ENCODE assay signal across 19 cellular contexts in the genomic region with DNA sequence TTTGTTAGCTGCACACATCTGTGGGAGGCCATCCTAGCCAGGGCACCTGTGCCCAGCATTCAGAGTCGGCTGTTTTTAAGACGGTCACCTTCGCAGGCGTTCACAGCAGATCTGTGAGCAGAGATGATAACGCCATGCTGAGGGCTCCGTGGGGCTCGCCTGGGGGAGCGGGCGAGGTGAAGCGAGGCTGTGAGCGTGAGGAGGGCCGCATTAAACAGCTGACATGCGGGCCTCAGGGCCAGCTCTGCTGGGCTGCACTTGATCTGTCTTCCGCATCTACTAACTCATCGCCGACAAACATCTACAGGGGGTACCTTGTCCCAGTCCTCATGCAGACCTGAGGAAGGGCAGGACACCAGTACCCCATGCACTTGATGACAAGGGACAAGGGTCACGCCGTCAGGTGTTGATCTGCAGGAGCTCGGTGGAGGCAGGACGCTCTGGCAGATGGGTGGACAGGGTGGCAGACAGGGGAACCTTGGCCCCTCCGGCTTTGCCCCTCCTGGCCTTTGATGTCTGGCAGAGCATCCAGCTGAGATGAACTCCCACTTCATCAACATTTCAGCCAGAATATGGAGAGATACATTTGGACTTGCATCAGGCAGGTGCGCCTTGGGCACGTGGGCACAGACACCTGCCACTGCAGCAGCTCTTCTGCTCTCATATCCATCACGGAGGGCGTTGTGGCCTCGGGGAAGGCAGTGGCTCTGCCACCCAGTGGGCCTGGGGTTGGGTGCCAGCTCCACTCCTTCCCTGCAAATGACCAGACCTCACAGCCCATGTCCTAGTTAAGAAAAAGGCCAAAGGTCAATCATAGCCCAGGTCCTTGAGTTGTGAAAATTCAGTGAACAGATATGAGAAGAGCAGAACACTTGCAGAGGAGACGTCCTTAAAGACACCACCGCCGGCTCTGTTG.
DNase-seq lines count a peak whose midpoint lies in the region; ATAC-seq and TF ChIP-seq lines count a peak whose summit lies in the region.
"Had no signal": no experiment of that assay in that cellular context is flagged by ENCODE, and none has a peak within 500 bp of the region (broad histone marks: within the 10 kb centered on the region; RNA-seq: fewer than 3 reads in every experiment).

No MANE protein-coding gene starts in this region.

- H3K27ac Mint-ChIP-seq in activated CD8-positive, alpha-beta memory T cell treated with anti-CD3 and anti-CD28 coated beads, Interleukin-2, amount 10 ng/mL, durations not matched to agents 7 days and 5 days: no peak overlapping the region
- H3K27ac Mint-ChIP-seq: HFFc6 had no signal

- peak; percentile 19 for DNase-seq in activated CD8-positive, alpha-beta memory T cell treated with anti-CD3 and anti-CD28 coated beads, Interleukin-2, amount 10 ng/mL, durations not matched to agents 7 days and 5 days
- DNase-seq in activated CD8-positive, alpha-beta memory T cell treated with anti-CD3 and anti-CD28 coated beads, Interleukin-2, amount 50 U/mL, for 4 hours: no peak
- DNase-seq in esophagus muscularis mucosa (ENCODE audit: extremely low spot score) (peak; percentile 66), prostate gland (ENCODE audit: low spot score) (peak; percentile 2), OCI-M2 (lab: John Stamatoyannopoulos, UW; ENCODE audit: unreplicated experiment) (no peak), D341Med (ENCODE audit: low spot score) (no peak), MV-4-11 (lab: John Stamatoyannopoulos, UW) (no peak)
- DNase-seq: BE2C; CD4-positive, alpha-beta memory T cell; DND-41; GF-D8; GOT3; HFFc6; NCI-H1436; NCI-H2081 treated with DMSO at 0.1 percent for 48 hours; NCI-H226; NCI-H526 treated with DMSO at 0.1 percent for 48 hours; SHP77 treated with DMSO at 0.1 percent for 48 hours had no signal

- H3K4me1 ChIP-seq in esophagus muscularis mucosa (no peaks in the 10 kb centered on the region), prostate gland (replicated peaks) (no peaks in the 10 kb centered on the region)
- H3K4me1 ChIP-seq: BE2C, Peyer's patch had no signal

- ATAC-seq in activated CD8-positive, alpha-beta memory T cell treated with anti-CD3 and anti-CD28 coated beads, Interleukin-2, amount 10 ng/mL, durations not matched to agents 7 days and 5 days: no peak

- peaks cover 4% of the 10 kb centered on the region for H3K9me3 Mint-ChIP-seq in activated CD8-positive, alpha-beta memory T cell treated with anti-CD3 and anti-CD28 coated beads, Interleukin-2, amount 10 ng/mL, durations not matched to agents 7 days and 5 days (ENCODE audit: low read depth)

- no peak overlapping the region for H3K4me3 ChIP-seq in esophagus muscularis mucosa
- H3K4me3 ChIP-seq in prostate gland: no peak overlapping the region
- H3K4me3 ChIP-seq: Peyer's patch had no signal

- no peaks in the 10 kb centered on the region for H3K36me3 Mint-ChIP-seq in activated CD8-positive, alpha-beta memory T cell treated with anti-CD3 and anti-CD28 coated beads, Interleukin-2, amount 10 ng/mL, durations not matched to agents 7 days and 5 days

- peaks cover 0 to 13% (median 0%) of the 10 kb centered on the region in 4 donors for H3K9me3 ChIP-seq in esophagus muscularis mucosa
- no peaks in the 10 kb centered on the region for H3K9me3 ChIP-seq in prostate gland
- H3K9me3 ChIP-seq: BE2C, Peyer's patch had no signal

- WGBS in esophagus muscularis mucosa: 95% methylated on average over 19 of the region's 29 CpGs
- WGBS in prostate gland: 89% methylated on average over 29 of the region's 29 CpGs

- no peaks in the 10 kb centered on the region for H3K27me3 Mint-ChIP-seq in activated CD8-positive, alpha-beta memory T cell treated with anti-CD3 and anti-CD28 coated beads, Interleukin-2, amount 10 ng/mL, durations not matched to agents 7 days and 5 days

- CTCF ChIA-PET in activated CD8-positive, alpha-beta memory T cell treated with anti-CD3 and anti-CD28 coated beads, Interleukin-2, amount 10 ng/mL, durations not matched to agents 7 days and 5 days (lab: Charles Lee): no interaction called here

- H3K27me3 ChIP-seq in esophagus muscularis mucosa (peaks cover 0 to 34% (median 0%) of the 10 kb centered on the region in 4 donors), prostate gland (replicated peaks; ENCODE audit: insufficient read depth) (peaks cover 6% of the 10 kb centered on the region)
- H3K27me3 ChIP-seq: BE2C, Peyer's patch had no signal

- no peak for TF ChIP-seq EP300 in esophagus muscularis mucosa (IDR thresholded peaks at IDR 0.05)

- H3K4me1 Mint-ChIP-seq in activated CD8-positive, alpha-beta memory T cell treated with anti-CD3 and anti-CD28 coated beads, Interleukin-2, amount 10 ng/mL, durations not matched to agents 7 days and 5 days: no peaks in the 10 kb centered on the region
- H3K4me1 Mint-ChIP-seq: CD4-positive, alpha-beta memory T cell had no signal

- H3K4me3 Mint-ChIP-seq in activated CD8-positive, alpha-beta memory T cell treated with anti-CD3 and anti-CD28 coated beads, Interleukin-2, amount 10 ng/mL, durations not matched to agents 7 days and 5 days: no peak overlapping the region
- H3K4me3 Mint-ChIP-seq: CD4-positive, alpha-beta memory T cell; HFFc6 had no signal

- H3K36me3 ChIP-seq in esophagus muscularis mucosa (no peaks in the 10 kb centered on the region), prostate gland (no peaks in the 10 kb centered on the region)
- H3K36me3 ChIP-seq: BE2C, Peyer's patch had no signal

- TF ChIP-seq CTCF in esophagus muscularis mucosa (IDR thresholded peaks at IDR 0.05) (no peak), prostate gland (IDR thresholded peaks at IDR 0.05) (no peak)

- H3K27ac ChIP-seq in esophagus muscularis mucosa (replicated peaks in 1 of 4) (no peak overlapping the region), prostate gland (no peak overlapping the region)
- H3K27ac ChIP-seq: Peyer's patch had no signal

- no peak for TF ChIP-seq POLR2A in esophagus muscularis mucosa (IDR thresholded peaks at IDR 0.05; ENCODE audit: low read depth)
- TF ChIP-seq POLR2A in prostate gland (IDR thresholded peaks at IDR 0.05): no peak

- intact Hi-C loops in esophagus muscularis mucosa (cut with DNase I): loop anchor here (10.0 kb wide), 1 partner anchor 50 kb away; no protein-coding TSS in a partner anchor
- intact Hi-C loops in prostate gland (cut with DNase I): no loop called here

Comparison
In these comparisons a context has a peak if more than half of its experiments do, and no peak if none do; other contexts are left out.
1. DNase-seq: peak in activated CD8-positive, alpha-beta memory T cell treated with anti-CD3 and anti-CD28 coated beads, Interleukin-2, amount 10 ng/mL, durations not matched to agents 7 days and 5 days (single experiment), esophagus muscularis mucosa (single experiment) and prostate gland (single experiment); none in activated CD8-positive, alpha-beta memory T cell treated with anti-CD3 and anti-CD28 coated beads, Interleukin-2, amount 50 U/mL, for 4 hours (single experiment), OCI-M2 (single experiment), D341Med (single experiment) and MV-4-11 (single experiment).